Comparison of ENCODE assay signal across 8 cellular contexts in the genomic region with DNA sequence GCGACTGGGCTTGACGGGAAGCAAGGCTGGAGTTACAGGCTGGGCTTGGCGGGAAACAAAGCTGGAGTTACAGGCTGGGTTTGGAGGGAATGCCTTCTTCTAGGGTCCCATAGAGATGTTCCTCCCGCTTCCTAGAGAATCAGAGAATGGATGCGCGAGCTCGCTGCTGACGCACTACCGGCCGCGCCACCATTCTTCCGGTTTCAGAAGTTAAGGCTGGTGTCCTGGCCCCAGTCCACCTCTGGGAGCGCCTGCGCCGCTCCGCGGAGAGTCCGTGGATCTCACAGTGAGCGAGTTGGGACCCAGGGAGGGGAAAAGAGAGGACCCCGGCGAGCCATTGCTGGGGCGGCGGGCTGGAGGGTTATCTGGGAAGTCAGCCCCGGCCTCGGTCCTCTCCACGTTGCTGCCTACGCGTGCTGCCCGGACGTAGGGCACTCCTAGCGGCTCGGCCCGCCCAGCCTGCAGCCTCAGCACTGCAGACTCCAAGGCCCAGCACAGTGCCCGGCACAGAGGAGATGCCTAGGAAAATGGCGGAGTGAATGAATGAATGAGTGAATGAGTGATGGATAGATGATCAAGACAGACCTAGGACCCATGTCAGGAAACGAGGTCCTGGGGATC.
DNase-seq lines count a peak whose midpoint lies in the region; ATAC-seq lines count a peak whose summit lies in the region.

A gene (plus strand): TSS at position 206 of the 621 bp plus-strand sequence. CDS start 7,602 bp downstream, outside the sequence.

- ATAC-seq in GM19324 (IDR thresholded peaks at IDR 0.05; ENCODE audit: low FRiP score, unreplicated experiment) = no peak

- DNase-seq in DMS 273 treated with DMSO at 0.1 percent for 48 hours (lab: John Stamatoyannopoulos, UW) (peak; percentile 64), NCI-H1694 treated with DMSO at 0.1 percent for 48 hours (lab: John Stamatoyannopoulos, UW) (peak; percentile 28), dedifferentiated amniotic fluid mesenchymal stem cell (ENCODE audit: extremely low spot score) (peak; percentile 66), kidney glomerular epithelial cell (lab: John Stamatoyannopoulos, UW) (peak; percentile 54), SIG-M5 treated with dmso at 0.1 percent for 504 hours (lab: John Stamatoyannopoulos, UW; ENCODE audit: unreplicated experiment) (no peak)
- DNase-seq in activated CD4-positive, alpha-beta T cell treated with anti-CD3 and anti-CD28 coated beads, Interleukin-2, amount 50 U/mL, for 24 hours (ENCODE audit: low read depth in 1 of 2, low spot score in 1 of 2) = peak; percentile 21 to 63
- peak; percentile 38 to 54 for DNase-seq in stimulated activated CD4-positive, alpha-beta T cell treated with anti-CD3 and anti-CD28 coated beads, Interleukin-1b, Interleukin-23, amount 100 ng/mL, for 4 hours (ENCODE audit: low read depth in 2 of 2)
